ENCODE assay signal across 8 cellular contexts in genomic region chr19:7293795-7294570, GRCh38. TPM values are rescaled to one million over a fixed set of nuclear protein-coding genes. Genes with fewer than 3 reads are reported as not detected.
A peak's percentile ranks its signal among the peaks of the same experiment; 100 is the strongest.
DNase-seq lines count a peak whose midpoint lies in the region; ATAC-seq, FAIRE-seq and TF ChIP-seq lines count a peak whose summit lies in the region.

Gene INSR (minus strand): TSS chr19:7294414. CDS start chr19:7293891, 523 bp downstream.

- 0% methylated on average over 3 of the region's 108 CpGs; no CpG with 5 or more reads in 1 of the 2 experiments for WGBS in H1 (ENCODE audit: extremely low coverage in 1 of 2, insufficient coverage in 1 of 2, insufficient read length in 1 of 2, insufficient replicate concordance in 2 of 2, low coverage in 1 of 2, low lambda C conversion rate in 2 of 2, missing lambda C conversion rate in 1 of 2), 2 experiments

- H3K4me1 Mint-ChIP-seq in activated CD4-positive, alpha-beta memory T cell treated with anti-CD3 and anti-CD28 coated beads, Interleukin-2, amount 10 ng/mL, durations not matched to agents 7 days and 5 days: peaks cover 12% of the 10 kb centered on the region
- H3K4me1 Mint-ChIP-seq in memory B cell: peaks cover 22% of the 10 kb centered on the region

- FAIRE-seq in H1 (lab: Jason Lieb, UNC): no peak

- H2BK15ac ChIP-seq in H1 (ENCODE audit: low read length): 0 out of 2 replicates have a peak within 1 kb of the TSS, but pooled peaks have one; percentile 83

- POLR2A ChIA-PET in AG04450 (lab: Yijun Ruan, JAX): interaction anchor here (0.6 to 1.0 kb wide), 4 partner anchors 96 to 1539 kb away, joined by 3 to 4 read pairs (median 3); no protein-coding TSS in a partner anchor
- POLR2A ChIA-PET in activated CD4-positive, alpha-beta memory T cell treated with anti-CD3 and anti-CD28 coated beads, Interleukin-2, amount 10 ng/mL, durations not matched to agents 7 days and 5 days (lab: Charles Lee): interaction anchor here (0.9 to 1.5 kb wide), 2 partner anchors 11 to 195 kb away, joined by 3 read pairs; no protein-coding TSS in a partner anchor
- POLR2A ChIA-PET in H1 (lab: Charles Lee; ENCODE audit: partially characterized antibody): interaction anchor here (0.7 to 2.2 kb wide), 4 partner anchors 89 to 98 kb away, joined by 3 to 8 read pairs (median 3); no protein-coding TSS in a partner anchor

- H3K9me3 Mint-ChIP-seq in activated CD4-positive, alpha-beta memory T cell treated with anti-CD3 and anti-CD28 coated beads, Interleukin-2, amount 10 ng/mL, durations not matched to agents 7 days and 5 days: no peaks in the 10 kb centered on the region
- H3K9me3 Mint-ChIP-seq in memory B cell: no peaks in the 10 kb centered on the region

- H3K27me3 ChIP-seq in AG04450 (ENCODE audit: control insufficient read depth, insufficient read depth, low read length) (peaks cover 6% of the 10 kb centered on the region), H1 (replicated peaks in 1 of 4; ENCODE audit: control insufficient read depth in 3 of 4, extremely low read depth in 1 of 4, insufficient read depth in 3 of 4, low read length in 3 of 4) (peaks cover 0 to 3% (median 2%) of the 10 kb centered on the region in 4 experiments; a peak in 4 of 7 replicates)

- no peak within 1 kb of the TSS for H2BK12ac ChIP-seq in H1 (ENCODE audit: low read depth, low read length)

- H3K4me3 Mint-ChIP-seq in activated CD4-positive, alpha-beta memory T cell treated with anti-CD3 and anti-CD28 coated beads, Interleukin-2, amount 10 ng/mL, durations not matched to agents 7 days and 5 days: peak within 1 kb of the TSS; percentile 66
- H3K4me3 Mint-ChIP-seq in memory B cell: peak within 1 kb of the TSS; percentile 83

- no peak within 1 kb of the TSS for H3K23ac ChIP-seq in H1 (ENCODE audit: insufficient read length)

- peak within 1 kb of the TSS; percentile 26 for H4K91ac ChIP-seq in H1 (replicated peaks; ENCODE audit: insufficient read length, low read length)

- peaks cover 32% of the 10 kb centered on the region for H3K27me3 Mint-ChIP-seq in activated CD4-positive, alpha-beta memory T cell treated with anti-CD3 and anti-CD28 coated beads, Interleukin-2, amount 10 ng/mL, durations not matched to agents 7 days and 5 days
- H3K27me3 Mint-ChIP-seq in memory B cell: peaks cover 9% of the 10 kb centered on the region

- H3K14ac ChIP-seq in H1 (ENCODE audit: insufficient read length): no peak within 1 kb of the TSS

- no peak within 1 kb of the TSS for H3K27ac Mint-ChIP-seq in activated CD4-positive, alpha-beta memory T cell treated with anti-CD3 and anti-CD28 coated beads, Interleukin-2, amount 10 ng/mL, durations not matched to agents 7 days and 5 days
- H3K27ac Mint-ChIP-seq in memory B cell: no peak within 1 kb of the TSS

- H4K20me1 ChIP-seq in H1 (replicated peaks in 1 of 2; ENCODE audit: control insufficient read depth in 1 of 2, insufficient read depth in 2 of 2, low read length in 2 of 2): peaks cover 0 to 8% of the 10 kb centered on the region in 2 experiments

- no peak within 1 kb of the TSS for H3K56ac ChIP-seq in H1 (replicated peaks; ENCODE audit: insufficient read length, low read depth, low read length)

- H3K4ac ChIP-seq in H1 (replicated peaks; ENCODE audit: insufficient read length, low read depth, low read length): no peak within 1 kb of the TSS

- H2AK5ac ChIP-seq in H1 (ENCODE audit: low read depth, low read length): no peak within 1 kb of the TSS

- H3K79me2 ChIP-seq in H1 (ENCODE audit: control insufficient read depth in 1 of 2, insufficient read depth in 2 of 2, low read length in 2 of 2): peaks cover 0 to 37% of the 10 kb centered on the region in 2 experiments; a peak in 2 of 4 replicates

- ATAC-seq in GM19035 (IDR thresholded peaks at IDR 0.05; ENCODE audit: unreplicated experiment) (peak; percentile 67), HG03457 (IDR thresholded peaks at IDR 0.05; ENCODE audit: unreplicated experiment) (peak; percentile 69), memory B cell (ENCODE audit: low read depth) (peak; percentile 80)

- DNase-seq in AG04450 (ENCODE audit: low read depth, low spot score) (peak; percentile 47), NCI-H510A treated with DMSO at 0.1 percent for 48 hours (lab: John Stamatoyannopoulos, UW) (peak; percentile 85), H1 (ENCODE audit: low read depth in 1 of 2, low spot score in 2 of 2) (peak; percentile 39 to 89), memory B cell (ENCODE audit: low spot score in 2 of 2) (peak; percentile 28 to 47)
- peak; percentile 57 for DNase-seq in activated CD4-positive, alpha-beta memory T cell treated with anti-CD3 and anti-CD28 coated beads, Interleukin-2, amount 10 ng/mL, durations not matched to agents 7 days and 5 days
- DNase-seq in stimulated activated CD4-positive, alpha-beta T cell treated with anti-CD3 and anti-CD28 coated beads, TNF-alpha, amount 100 ng/mL, for 4 hours (ENCODE audit: low read depth in 3 of 3): peak in 2 of 3 experiments; percentile 26 to 47

- no peaks in the 10 kb centered on the region for H3K36me3 ChIP-seq in H1 (ENCODE audit: control insufficient read depth in 2 of 4, insufficient read depth in 4 of 4, low read length in 3 of 4)

- no peak within 1 kb of the TSS for H2BK120ac ChIP-seq in H1 (replicated peaks; ENCODE audit: low read depth, low read length)

- peak within 1 kb of the TSS; percentile 72 to 96 for H3K4me2 ChIP-seq in H1 (ENCODE audit: insufficient read depth in 1 of 2, low read depth in 2 of 2, low read length in 2 of 2)

- H2AFZ ChIP-seq in H1 (ENCODE audit: low read length): peak within 1 kb of the TSS; percentile 58; the same call in 1 of the 2 replicates

- TF ChIP-seq CTCF in AG04450 (IDR thresholded peaks at IDR 0.05; ENCODE audit: low read depth, low read length) (no peak), H1 (IDR thresholded peaks at IDR 0.05; ENCODE audit: control extremely low read depth in 1 of 3, insufficient read depth in 1 of 3, low read depth in 1 of 3, low read length in 3 of 3) (no peak)

- H4K8ac ChIP-seq in H1 (ENCODE audit: extremely low read depth, insufficient read depth, low read length): peak within 1 kb of the TSS; percentile 87

- peaks cover 6 to 14% (median 9%) of the 10 kb centered on the region in 4 experiments; a peak in 6 of 7 replicates for H3K4me1 ChIP-seq in H1 (replicated peaks in 1 of 4; ENCODE audit: control insufficient read depth in 3 of 4, insufficient read depth in 4 of 4, low read length in 3 of 4)

- CTCF ChIA-PET in AG04450 (lab: Charles Lee): interaction anchor here (0.6 kb wide), 1 partner anchor 387 kb away, joined by 4 read pairs; the partner anchor contains the start of gene TRAPPC5
- CTCF ChIA-PET in activated CD4-positive, alpha-beta memory T cell treated with anti-CD3 and anti-CD28 coated beads, Interleukin-2, amount 10 ng/mL, durations not matched to agents 7 days and 5 days (lab: Charles Lee): interaction anchor here (0.6 to 0.9 kb wide), 3 partner anchors 12 to 145 kb away, joined by 3 read pairs; no protein-coding TSS in a partner anchor
- CTCF ChIA-PET in H1 (lab: Charles Lee; ENCODE audit: partially characterized antibody): interaction anchor here (0.6 to 0.8 kb wide), 3 partner anchors 85 to 98 kb away, joined by 3 read pairs; no protein-coding TSS in a partner anchor

- TF ChIP-seq RAD21 in H1 (IDR thresholded peaks at IDR 0.05 in 1 of 2, conservative IDR thresholded peaks at IDR 0.05 in 1 of 2; ENCODE audit: low read depth in 2 of 2, low read length in 2 of 2): no peak

- H3K9me3 ChIP-seq in AG04450 (ENCODE audit: control insufficient read depth, insufficient read depth, low read length) (no peaks in the 10 kb centered on the region), H1 (ENCODE audit: insufficient read depth in 2 of 2, low read depth in 1 of 2, low read length in 1 of 2) (no peaks in the 10 kb centered on the region)

- peak in 1 of 2 experiments; percentile 78; a peak in 2 of 3 replicates for TF ChIP-seq EP300 in H1 (IDR thresholded peaks at IDR 0.05; ENCODE audit: borderline replicate concordance in 1 of 2, low read depth in 2 of 2, low read length in 2 of 2)

- H3K79me1 ChIP-seq in H1 (ENCODE audit: low read depth, low read length): peaks cover 12% of the 10 kb centered on the region

- H3K18ac ChIP-seq in H1 (ENCODE audit: extremely low read depth, low read length): no peak within 1 kb of the TSS; the same call in none of the 2 replicates

- H3K27ac ChIP-seq in AG04450 (ENCODE audit: low read depth, low read length) (no peak within 1 kb of the TSS), H1 (ENCODE audit: low read depth, low read length) (no peak within 1 kb of the TSS; the same call in 1 of the 2 replicates)

- H3K36me3 Mint-ChIP-seq in activated CD4-positive, alpha-beta memory T cell treated with anti-CD3 and anti-CD28 coated beads, Interleukin-2, amount 10 ng/mL, durations not matched to agents 7 days and 5 days (ENCODE audit: low read depth): no peaks in the 10 kb centered on the region
- H3K36me3 Mint-ChIP-seq in memory B cell: no peaks in the 10 kb centered on the region

- peak within 1 kb of the TSS; percentile 8 to 71 (median 56) for H3K9ac ChIP-seq in H1 (replicated peaks in 1 of 4; ENCODE audit: extremely low read depth in 1 of 4, low read depth in 3 of 4, low read length in 3 of 4)

- H2BK20ac ChIP-seq in H1 (ENCODE audit: low read length): no peak within 1 kb of the TSS

- no peak for TF ChIP-seq POLR2A in H1 (IDR thresholded peaks at IDR 0.05; ENCODE audit: control extremely low read depth in 1 of 2, low read depth in 2 of 2, low read length in 2 of 2)

- H3K4me3 ChIP-seq in AG04450 (ENCODE audit: low read depth, low read length) (peak within 1 kb of the TSS; percentile 61), H1 (ENCODE audit: extremely low read depth in 1 of 4, insufficient read depth in 2 of 4, low read depth in 3 of 4, low read length in 4 of 4) (peak within 1 kb of the TSS; percentile 68 to 98 (median 80))

- H3K23me2 ChIP-seq in H1 (ENCODE audit: low read depth, low read length): peaks cover 4% of the 10 kb centered on the region; the same call in 1 of the 2 replicates

- no peak within 1 kb of the TSS for H2BK5ac ChIP-seq in H1 (ENCODE audit: low read depth, low read length)

- H4K5ac ChIP-seq in H1 (ENCODE audit: insufficient read length, low read depth, low read length): no peak within 1 kb of the TSS

RNA-seq across cellular contexts. Expression of gene INSR, which starts in this region (rescaled TPM):
- polyA plus RNA-seq in AG04450 (2011; rRNA removed) (2.6 and 2.9 TPM in 2 replicates), H1 (2011; rRNA removed) (13.1 and 23.0 TPM in 2 replicates)
- polyA minus RNA-seq in AG04450 (2011; rRNA and poly(A)+ RNA removed): 18.0 and 25.0 TPM in 2 replicates
- 1 to 10 TPM in 1 of 2 experiments, under 1 TPM in 1; 0.90 to 1.3 TPM for total RNA-seq in activated CD4-positive, alpha-beta memory T cell treated with anti-CD3 and anti-CD28 coated beads, Interleukin-2, amount 10 ng/mL, durations not matched to agents 7 days and 5 days
- total RNA-seq in H1 (2021; fragmentation: NEBNext Ultra II Directional; extraction: Animal tissue kit (Norgen Biotek cat#: 25700)): 48.7 and 51.0 TPM in 2 replicates
- polyA plus RNA-seq in H1 (2011; cell fraction: cytosol; rRNA removed): 14.0 TPM
- 67.6 TPM for polyA plus RNA-seq in H1 (2011; cell fraction: nucleus; rRNA removed)
- 19.9 to 25.1 TPM (median 21.9 TPM) in 4 replicates for polyA plus RNA-seq in H1 (2012, experiment 1 of 2)
- polyA plus RNA-seq in H1 (2012, experiment 2 of 2): 2.9 TPM
- polyA plus RNA-seq in H1 (2013, experiment 1 of 2): 21.5 TPM
- 20.9 TPM for polyA plus RNA-seq in H1 (2013, experiment 2 of 2)
- polyA minus RNA-seq in H1 (2011; rRNA and poly(A)+ RNA removed): 137 and 179 TPM in 2 replicates
- 53.8 TPM for polyA minus RNA-seq in H1 (2011; cell fraction: cytosol; rRNA and poly(A)+ RNA removed)
- polyA minus RNA-seq in H1 (2011; cell fraction: nucleus; rRNA and poly(A)+ RNA removed): 71.7 TPM

Comparison
In these comparisons a context has a peak if more than half of its experiments do, and no peak if none do; other contexts are left out.
1. RNA of gene INSR (total RNA-seq): 48.7 to 51.0 TPM in H1; 0.90 to 1.3 TPM in activated CD4-positive, alpha-beta memory T cell treated with anti-CD3 and anti-CD28 coated beads, Interleukin-2, amount 10 ng/mL, durations not matched to agents 7 days and 5 days; every median in the first group is over 10 times any median in the second.
2. Peak in every context shown above with its lines, with median percentiles within 50 percentile points of each other: DNase-seq and ATAC-seq.